In genomic region chr2:158460632-158461297, GRCh38 we compare ENCODE assay signal across 10 cellular contexts. TPM values are rescaled to one million over a fixed set of nuclear protein-coding genes. Genes with fewer than 3 reads are reported as not detected.
A peak's percentile ranks its signal among the peaks of the same experiment; 100 is the strongest.
DNase-seq lines count a peak whose midpoint lies in the region; TF ChIP-seq lines count a peak whose summit lies in the region.
"Had no signal": no experiment of that assay in that cellular context is flagged by ENCODE, and none has a peak within 500 bp of the region (broad histone marks: within the 10 kb centered on the region; RNA-seq: fewer than 3 reads in every experiment).

No MANE protein-coding gene starts in this region.

- no peaks in the 10 kb centered on the region for H3K9me2 ChIP-seq in GM23248 (ENCODE audit: insufficient read depth)

- in situ Hi-C loops in GM23248 (cut with MboI): loop anchor here (25.0 kb wide), 1 partner anchor 423 kb away; no protein-coding TSS in a partner anchor

- no peak for DNase-seq in AG09309 (ENCODE audit: low read depth)
- DNase-seq in GM23248: peak; percentile 11
- DNase-seq in kidney glomerular epithelial cell (lab: John Stamatoyannopoulos, UW): peak; percentile 47
- DNase-seq in activated CD4-positive, CD25-positive, alpha-beta regulatory T cell (lab: John Stamatoyannopoulos, UW): no peak
- DNase-seq in T-helper 1 cell: no peak
- no peak for DNase-seq in iPS-NIHi7 (ENCODE audit: extremely low spot score)
- no peak for DNase-seq in NCI-H446 treated with DMSO at 0.1 percent for 48 hours (lab: John Stamatoyannopoulos, UW)
- DNase-seq: activated gamma-delta T cell treated with Interleukin-2 at 50 U/mL for 16 hours, NCI-H748 treated with DMSO at 0.1 percent for 48 hours had no signal

- peak; percentile 27 for TF ChIP-seq CTCF in AG09309 (IDR thresholded peaks at IDR 0.05; ENCODE audit: control insufficient read depth, insufficient read depth, low read depth, low read length, missing control alignments)

- no peak overlapping the region for H3K4me3 ChIP-seq in AG09309 (ENCODE audit: control insufficient read depth, low read depth, low read length)
- no peak overlapping the region for H3K4me3 ChIP-seq in GM23248

- H3K9me3 ChIP-seq in GM23248 (ENCODE audit: low read depth): no peaks in the 10 kb centered on the region

- H3K4me1 ChIP-seq in GM23248 (ENCODE audit: insufficient read depth): peaks cover 29% of the 10 kb centered on the region

- H3K27me3 ChIP-seq in GM23248 (replicated peaks; ENCODE audit: insufficient read depth): no peaks in the 10 kb centered on the region

- H3K9ac ChIP-seq in GM23248: no peak overlapping the region

- WGBS in GM23248 (ENCODE audit: low coverage in 1 of 2, low lambda C conversion rate in 2 of 2, missing lambda C conversion rate in 2 of 2), 2 experiments: 94 to 98% methylated on average over 3 of the region's 3 CpGs

- H3K4me2 ChIP-seq in GM23248 (ENCODE audit: unreplicated experiment): no peak overlapping the region

- H3F3A ChIP-seq in GM23248 (ENCODE audit: insufficient read depth): peaks cover 14% of the 10 kb centered on the region

- H2AFZ ChIP-seq in GM23248: no peak overlapping the region

- H3K79me2 ChIP-seq in GM23248 (ENCODE audit: insufficient read depth): peaks cover 78% of the 10 kb centered on the region

- no peaks in the 10 kb centered on the region for H3K36me3 ChIP-seq in GM23248 (ENCODE audit: low read depth)

- H3K27ac ChIP-seq in GM23248 (no peak overlapping the region), angular gyrus (ENCODE audit: low read depth, low read length) (peak overlapping the region; percentile 93)

- H4K20me1 ChIP-seq in GM23248 (ENCODE audit: insufficient read depth): peaks cover 10% of the 10 kb centered on the region; the same call in 1 of the 2 replicates

RNA-seq across cellular contexts. Expression of gene PKP4, which starts 4.0 kb away (rescaled TPM):
- 27.7 and 32.2 TPM in 2 replicates for total RNA-seq in GM23248 (2014; rRNA removed; shearing (Covaris generic))
- polyA plus RNA-seq in GM23248 (2016; fragmentation: Nextera tagmentation; extraction: Ambion mirVana): 5.8 and 7.6 TPM in 2 replicates

RNA-seq across cellular contexts. Expression of gene CCDC148, which starts 4.2 kb away (rescaled TPM):
- total RNA-seq in GM23248 (2014; rRNA removed; shearing (Covaris generic)): 0.13 and 0.86 TPM in 2 replicates
- 0.51 and 0.64 TPM in 2 replicates for polyA plus RNA-seq in GM23248 (2016; fragmentation: Nextera tagmentation; extraction: Ambion mirVana)

Comparison
In these comparisons a context has a peak if more than half of its experiments do, and no peak if none do; other contexts are left out.
1. DNase-seq: peak in GM23248 (single experiment) and kidney glomerular epithelial cell (single experiment); none in AG09309 (single experiment), activated CD4-positive, CD25-positive, alpha-beta regulatory T cell (0 of 4), T-helper 1 cell (0 of 5), iPS-NIHi7 (single experiment) and NCI-H446 treated with DMSO at 0.1 percent for 48 hours (single experiment).